ENCODE assay signal across 1 cellular context in genomic region chr1:109537450-109538178, GRCh38.
TF ChIP-seq lines count a peak whose summit lies in the region.

No MANE protein-coding gene starts in this region.

TF ChIP-seq in HepG2, 621 proteins besides CTCF, POLR2A, EP300 and RAD21:
- TF ChIP-seq THAP8 (CRISPR knock-in tag; IDR thresholded peaks at IDR 0.05; ENCODE audit: borderline replicate concordance): no peak
- TF ChIP-seq PRDM15 (CRISPR knock-in tag; IDR thresholded peaks at IDR 0.05): peak; percentile 90
